8 cellular contexts compared by ENCODE assay signal in genomic region chr7:119935418-119936025, GRCh38.
DNase-seq lines count a peak whose midpoint lies in the region; ATAC-seq and TF ChIP-seq lines count a peak whose summit lies in the region.

No MANE protein-coding gene starts in this region.

- H3K36me3 ChIP-seq in KMS-11 (ENCODE audit: insufficient read depth): no peaks in the 10 kb centered on the region

- H4K20me1 ChIP-seq in KMS-11 (ENCODE audit: insufficient read depth): no peaks in the 10 kb centered on the region

- no peaks in the 10 kb centered on the region for H3K27me3 ChIP-seq in KMS-11 (ENCODE audit: insufficient read depth, low read depth)

- no peaks in the 10 kb centered on the region for H3K79me2 ChIP-seq in KMS-11 (ENCODE audit: insufficient read depth, low read depth)

- no peak overlapping the region for H2AFZ ChIP-seq in KMS-11 (ENCODE audit: low read depth)

- peak; percentile 84 for TF ChIP-seq CTCF in KMS-11 (conservative IDR thresholded peaks at IDR 0.05; ENCODE audit: low read depth, low read length)

- H3K4me2 ChIP-seq in KMS-11: peak overlapping the region; percentile 14; the same call in 1 of the 2 replicates

- no peak overlapping the region for H3K4me3 ChIP-seq in KMS-11 (IDR thresholded peaks at IDR 0.05; ENCODE audit: insufficient read depth, low read depth, low read length)

- DNase-seq in ACHN: peak; percentile 65
- peak; percentile 53 for DNase-seq in RPMI7951 (ENCODE audit: low read depth)
- DNase-seq in fibroblast of peridontal ligament (ENCODE audit: extremely low read depth): peak; percentile 40
- peak; percentile 48 for DNase-seq in stromal cell of bone marrow (ENCODE audit: low read depth)
- no peak for DNase-seq in activated effector memory CD4-positive, alpha-beta T cell treated with anti-CD3 and anti-CD28 coated beads, Interleukin-2, amount 50 U/mL, for 16 hours

- H3K4me1 ChIP-seq in KMS-11 (ENCODE audit: low read depth, poor library complexity, severe bottlenecking): peaks cover 19% of the 10 kb centered on the region

- in situ Hi-C loops in ACHN (cut with HindIII; ENCODE audit: low pct_ligation_motif_present, low pct_unique_long_range_greater_than_20kb, low sequenced_read_pairs): no loop called here

- ATAC-seq in GM19043 (IDR thresholded peaks at IDR 0.05; ENCODE audit: low read depth, unreplicated experiment): peak; percentile 79
- no peak for ATAC-seq in HG02840 (IDR thresholded peaks at IDR 0.05; ENCODE audit: low FRiP score, unreplicated experiment)

- H3K9ac ChIP-seq in KMS-11: no peak overlapping the region

- H3K27ac ChIP-seq in KMS-11: no peak overlapping the region
